Comparison of ENCODE assay signal across 21 cellular contexts in genomic region chr15:101494251-101494796, GRCh38.
"Had no signal": no experiment of that assay in that cellular context is flagged by ENCODE, and none has a peak within 500 bp of the region (broad histone marks: within the 10 kb centered on the region; RNA-seq: fewer than 3 reads in every experiment).

No MANE protein-coding gene starts in this region.

- H3K36me3 Mint-ChIP-seq: stimulated activated memory B cell treated with anti-CD40 and anti-IgM and Interleukin-4, amounts not matched to agents 10 μg/mL and 1 μg/mL and 100 μg/mL, for 72 hours had no signal

- H3K4me1 ChIP-seq: adrenal gland, breast epithelium had no signal

- H3K27me3 ChIP-seq: upper lobe of left lung had no signal

- H3K4me3 Mint-ChIP-seq: naive thymus-derived CD8-positive, alpha-beta T cell; stimulated activated memory B cell treated with anti-CD40 and anti-IgM and Interleukin-4, amounts not matched to agents 10 μg/mL and 1 μg/mL and 100 μg/mL, for 72 hours had no signal

- H3K36me3 ChIP-seq: adrenal gland, breast epithelium, gastroesophageal sphincter, heart left ventricle, thoracic aorta, upper lobe of left lung, WERI-Rb-1 had no signal

- H3K9me3 ChIP-seq: adrenal gland, breast epithelium, gastroesophageal sphincter, heart left ventricle, thoracic aorta, upper lobe of left lung had no signal

- H3K9me3 Mint-ChIP-seq: activated naive CD4-positive, alpha-beta T cell treated with anti-CD3 and anti-CD28 coated beads, Interleukin-2, amount 50 U/mL, for 72 hours had no signal

- H3K4me2 ChIP-seq: smooth muscle cell had no signal

- H3K27ac Mint-ChIP-seq: activated naive CD4-positive, alpha-beta T cell treated with anti-CD3 and anti-CD28 coated beads, Interleukin-2, amount 50 U/mL, for 72 hours; stimulated activated memory B cell treated with anti-CD40 and anti-IgM and Interleukin-4, amounts not matched to agents 10 μg/mL and 1 μg/mL and 100 μg/mL, for 72 hours had no signal

- H3K27ac ChIP-seq: adrenal gland, breast epithelium, gastroesophageal sphincter, heart left ventricle, thoracic aorta, upper lobe of left lung, WERI-Rb-1 had no signal

- ATAC-seq: activated naive CD4-positive, alpha-beta T cell treated with anti-CD3 and anti-CD28 coated beads, Interleukin-2, amount 50 U/mL, for 72 hours; esophagus mucosa; gastroesophageal sphincter; heart left ventricle; naive thymus-derived CD8-positive, alpha-beta T cell; sciatic nerve; stimulated activated memory B cell treated with anti-CD40 and anti-IgM and Interleukin-4, amounts not matched to agents 10 μg/mL and 1 μg/mL and 100 μg/mL, for 72 hours had no signal

- H3K4me3 ChIP-seq: adrenal gland, breast epithelium, gastroesophageal sphincter, heart left ventricle, smooth muscle cell, thoracic aorta, upper lobe of left lung had no signal

- DNase-seq: activated CD4-positive, alpha-beta T cell treated with anti-CD3 and anti-CD28 coated beads for 1 hour; activated CD4-positive, alpha-beta T cell treated with anti-CD3 and anti-CD28 coated beads, Interleukin-2, amount 50 U/mL, for 48 hours; activated gamma-delta T cell treated with Interleukin-2 at 50 U/mL for 16 hours; cerebellar nuclear complex; cortex of kidney; effector CD8-positive, alpha-beta T cell; heart left ventricle; mesenchymal stem cell; naive thymus-derived CD8-positive, alpha-beta T cell; stimulated activated CD4-positive, alpha-beta T cell treated with anti-CD3 and anti-CD28 coated beads, Interleukin-4, amount 100 ng/mL, for 1 hour; upper lobe of left lung; WERI-Rb-1 had no signal
